Comparison of ENCODE assay signal across 21 cellular contexts in genomic region chr14:100012928-100013327, GRCh38. TPM values are rescaled to one million over a fixed set of nuclear protein-coding genes. Genes with fewer than 3 reads are reported as not detected.
A peak's percentile ranks its signal among the peaks of the same experiment; 100 is the strongest.
DNase-seq lines count a peak whose midpoint lies in the region; ATAC-seq, FAIRE-seq and TF ChIP-seq lines count a peak whose summit lies in the region.
"Had no signal": no experiment of that assay in that cellular context is flagged by ENCODE, and none has a peak within 500 bp of the region (broad histone marks: within the 10 kb centered on the region; RNA-seq: fewer than 3 reads in every experiment).

No MANE protein-coding gene starts in this region.

- peak overlapping the region; percentile 15 for H2BK5ac ChIP-seq in IMR-90 (ENCODE audit: low read depth, low read length, poor library complexity, severe bottlenecking)

- no peak overlapping the region for H2AK5ac ChIP-seq in IMR-90 (ENCODE audit: low read depth, low read length)

- DNase-seq in activated naive CD8-positive, alpha-beta T cell treated with anti-CD3 and anti-CD28 coated beads, Interleukin-2, amount 10 ng/mL, durations not matched to agents 7 days and 5 days = no peak
- no peak for DNase-seq in activated naive CD8-positive, alpha-beta T cell treated with anti-CD3 and anti-CD28 coated beads for 36 hours
- no peak for DNase-seq in IMR-90
- DNase-seq in GM12878 (ENCODE audit: low read depth, low spot score) = no peak
- peak; percentile 62 for DNase-seq in osteoblast (ENCODE audit: insufficient read length, low spot score, missing footprints)
- DNase-seq in activated CD4-positive, CD25-positive, alpha-beta regulatory T cell treated with anti-CD3 and anti-CD28 coated beads, Interleukin-2, amount 50 U/mL, for 72 hours = no peak
- no peak for DNase-seq in stimulated activated CD4-positive, alpha-beta T cell treated with anti-CD3 and anti-CD28 coated beads, Interleukin-15, amount 100 ng/mL, for 24 hours
- DNase-seq: COR-L47, GDM1, H9, Kasumi-1, MM.1S, NCI-H1092, NCI-H146, NCI-H2081 treated with DMSO at 0.1 percent for 48 hours, NCI-H446 treated with DMSO at 0.1 percent for 48 hours, Peyer's patch had no signal

- H4K8ac ChIP-seq in IMR-90 (ENCODE audit: low read depth in 2 of 2, low read length in 2 of 2) = no peak overlapping the region

- no peak for ATAC-seq in activated naive CD8-positive, alpha-beta T cell treated with anti-CD3 and anti-CD28 coated beads, Interleukin-2, amount 10 ng/mL, durations not matched to agents 7 days and 5 days (ENCODE audit: low read depth)
- ATAC-seq in IMR-90 (ENCODE audit: low read depth) (no peak), GM12878 (peak; percentile 39), HG02970 (IDR thresholded peaks at IDR 0.05; ENCODE audit: low FRiP score, unreplicated experiment) (no peak)
- ATAC-seq: Right ventricle myocardium inferior had no signal

- peak overlapping the region; percentile 20; the same call in 1 of the 2 replicates for H3K18ac ChIP-seq in IMR-90 (ENCODE audit: low read depth, low read length)

- in situ Hi-C loops in IMR-90 (cut with MboI; ENCODE audit: low sequenced_read_pairs) (no loop called here), GM12878 (cut with MboI) (no loop called here)

- no peak overlapping the region for H2AK9ac ChIP-seq in IMR-90 (replicated peaks; ENCODE audit: low read depth, low read length, poor library complexity)

- WGBS in IMR-90 (ENCODE audit: extremely low coverage in 2 of 2, insufficient read length in 1 of 2), 2 experiments = no CpG with 5 or more reads among the region's 1 CpG
- 0% methylated on average over 1 of the region's 1 CpG for WGBS in GM12878 (ENCODE audit: insufficient coverage, insufficient replicate concordance, low lambda C conversion rate, missing lambda C conversion rate)

- FAIRE-seq in GM12878 (lab: Jason Lieb, UNC) = peak; percentile 35

- H3K9ac ChIP-seq in IMR-90 (ENCODE audit: low read depth, low read length) (no peak overlapping the region), GM12878 (ENCODE audit: control insufficient read depth, insufficient read depth, low read length) (no peak overlapping the region)

- peaks cover 22 to 23% of the 10 kb centered on the region in 2 experiments for H3K79me1 ChIP-seq in IMR-90 (ENCODE audit: low read depth in 1 of 2, low read length in 2 of 2)

- H3K27ac ChIP-seq in IMR-90 (ENCODE audit: insufficient read depth, low read length) (no peak overlapping the region; the same call in 1 of the 2 replicates), GM12878 (ENCODE audit: control insufficient read depth, insufficient read depth) (no peak overlapping the region), osteoblast (ENCODE audit: low read depth, low read length) (peak overlapping the region; percentile 64)
- H3K27ac ChIP-seq: 22Rv1 had no signal

- H4K20me1 ChIP-seq in IMR-90 (ENCODE audit: insufficient read depth, low read length) (no peaks in the 10 kb centered on the region), GM12878 (ENCODE audit: control insufficient read depth, insufficient read depth) (no peaks in the 10 kb centered on the region), osteoblast (ENCODE audit: insufficient read depth, low read length) (peaks cover 7% of the 10 kb centered on the region)

- H3K4me3 Mint-ChIP-seq in activated naive CD8-positive, alpha-beta T cell treated with anti-CD3 and anti-CD28 coated beads, Interleukin-2, amount 10 ng/mL, durations not matched to agents 7 days and 5 days = peak overlapping the region; percentile 23
- no peak overlapping the region for H3K4me3 Mint-ChIP-seq in activated naive CD8-positive, alpha-beta T cell treated with anti-CD3 and anti-CD28 coated beads for 36 hours
- H3K4me3 Mint-ChIP-seq: CD4-positive, CD25-positive, alpha-beta regulatory T cell; H9 had no signal

- peaks cover 8% of the 10 kb centered on the region for H3K9me1 ChIP-seq in IMR-90 (ENCODE audit: insufficient read depth, low read length)

- H3K4me2 ChIP-seq in IMR-90 (ENCODE audit: low read depth, low read length) (no peak overlapping the region), GM12878 (ENCODE audit: control insufficient read depth, insufficient read depth) (peak overlapping the region; percentile 8; the same call in 1 of the 2 replicates), osteoblast (ENCODE audit: insufficient read depth, low read length) (no peak overlapping the region)

- CTCF ChIA-PET in IMR-90 (lab: Yijun Ruan, JAX) = no interaction called here
- CTCF ChIA-PET in GM12878 (lab: Yijun Ruan, JAX) = interaction anchor here (1.3 to 3.7 kb wide), 2 partner anchors 12 to 49 kb away, joined by 3 to 13 read pairs; no protein-coding TSS in a partner anchor

- RAD21 ChIA-PET in GM12878 (lab: Charles Lee; ENCODE audit: unreplicated experiment) = no interaction called here

- H3K4me1 Mint-ChIP-seq in activated naive CD8-positive, alpha-beta T cell treated with anti-CD3 and anti-CD28 coated beads, Interleukin-2, amount 10 ng/mL, durations not matched to agents 7 days and 5 days = peaks cover 27% of the 10 kb centered on the region
- H3K4me1 Mint-ChIP-seq in activated naive CD8-positive, alpha-beta T cell treated with anti-CD3 and anti-CD28 coated beads for 36 hours = peaks cover 29% of the 10 kb centered on the region

- POLR2A ChIA-PET in activated naive CD8-positive, alpha-beta T cell treated with anti-CD3 and anti-CD28 coated beads, Interleukin-2, amount 10 ng/mL, durations not matched to agents 7 days and 5 days (lab: Charles Lee) = no interaction called here
- POLR2A ChIA-PET in IMR-90 (lab: Charles Lee; ENCODE audit: unreplicated experiment) = no interaction called here
- POLR2A ChIA-PET in GM12878 (lab: Charles Lee) = interaction anchor here (0.5 kb wide), 1 partner anchor 64 kb away, joined by 3 read pairs; no protein-coding TSS in a partner anchor

- peaks cover 4% of the 10 kb centered on the region for H3K9me3 Mint-ChIP-seq in activated naive CD8-positive, alpha-beta T cell treated with anti-CD3 and anti-CD28 coated beads, Interleukin-2, amount 10 ng/mL, durations not matched to agents 7 days and 5 days
- H3K9me3 Mint-ChIP-seq in activated naive CD8-positive, alpha-beta T cell treated with anti-CD3 and anti-CD28 coated beads for 36 hours = no peaks in the 10 kb centered on the region
- H3K9me3 Mint-ChIP-seq: CD4-positive, CD25-positive, alpha-beta regulatory T cell; H9 had no signal

- H3K14ac ChIP-seq in IMR-90 (replicated peaks; ENCODE audit: low read depth, low read length) = no peak overlapping the region

- peaks cover 12% of the 10 kb centered on the region for H3K36me3 Mint-ChIP-seq in activated naive CD8-positive, alpha-beta T cell treated with anti-CD3 and anti-CD28 coated beads, Interleukin-2, amount 10 ng/mL, durations not matched to agents 7 days and 5 days
- peaks cover 7% of the 10 kb centered on the region for H3K36me3 Mint-ChIP-seq in activated naive CD8-positive, alpha-beta T cell treated with anti-CD3 and anti-CD28 coated beads for 36 hours
- H3K36me3 Mint-ChIP-seq: CD4-positive, CD25-positive, alpha-beta regulatory T cell had no signal

- H2AFZ ChIP-seq in IMR-90 (replicated peaks; ENCODE audit: low read length, poor library complexity) = no peak overlapping the region
- H2AFZ ChIP-seq in GM12878 (ENCODE audit: control insufficient read depth, low read depth, low read length) = no peak overlapping the region; the same call in 1 of the 2 replicates
- H2AFZ ChIP-seq in osteoblast (ENCODE audit: low read length) = no peak overlapping the region

- no peak overlapping the region for H3K56ac ChIP-seq in IMR-90 (ENCODE audit: extremely low read depth, insufficient read depth, low read length)

- H3K4me3 ChIP-seq in IMR-90 (ENCODE audit: insufficient read depth, low read depth, low read length) (no peak overlapping the region), GM12878 (no peak overlapping the region), osteoblast (ENCODE audit: insufficient read depth, low read length) (no peak overlapping the region)
- H3K4me3 ChIP-seq: Peyer's patch had no signal

- H3K9me3 ChIP-seq in IMR-90 (ENCODE audit: control insufficient read depth, insufficient read depth, low read length) (no peaks in the 10 kb centered on the region), GM12878 (replicated peaks; ENCODE audit: control insufficient read depth, insufficient read depth, low read length) (no peaks in the 10 kb centered on the region), osteoblast (ENCODE audit: low read depth, low read length) (no peaks in the 10 kb centered on the region)
- H3K9me3 ChIP-seq: Peyer's patch had no signal

- TF ChIP-seq POLR2A in IMR-90 (IDR thresholded peaks at IDR 0.05; ENCODE audit: low read depth, low read length) (no peak), GM12878 (IDR thresholded peaks at IDR 0.05; ENCODE audit: low read depth, low read length) (no peak)

- no peak overlapping the region for H2BK20ac ChIP-seq in IMR-90 (ENCODE audit: low read depth, low read length)

- H3K79me2 ChIP-seq in GM12878 (ENCODE audit: control insufficient read depth, insufficient read depth, low read length) = no peaks in the 10 kb centered on the region
- peaks cover 19% of the 10 kb centered on the region for H3K79me2 ChIP-seq in osteoblast (ENCODE audit: insufficient read depth, low read length)

- BruUV-seq in IMR-90 (replicated peaks; lab: Mats Ljungman, UMichigan) (no TSS peak), GM12878 (replicated peaks; lab: Mats Ljungman, UMichigan) (no TSS peak)

- intact Hi-C loops in IMR-90 (cut with micrococcal nuclease) = no loop called here
- intact Hi-C loops in GM12878 (cut with micrococcal nuclease; ENCODE audit: unreplicated experiment) = loop anchor here (2.0 kb wide), 1 partner anchor 56 kb away; no protein-coding TSS in a partner anchor

- no peak overlapping the region for H3K23ac ChIP-seq in IMR-90 (ENCODE audit: low read depth, low read length)

- SMC1A ChIA-PET in GM12878 (lab: Charles Lee; ENCODE audit: uncharacterized antibody, unreplicated experiment) = interaction anchor here (1.0 to 1.4 kb wide), 7 partner anchors 9 to 56 kb away, joined by 3 to 6 read pairs (median 3); partner anchors contain the start of gene EVL

- H3K27me3 Mint-ChIP-seq in activated naive CD8-positive, alpha-beta T cell treated with anti-CD3 and anti-CD28 coated beads, Interleukin-2, amount 10 ng/mL, durations not matched to agents 7 days and 5 days = peaks cover 4% of the 10 kb centered on the region
- no peaks in the 10 kb centered on the region for H3K27me3 Mint-ChIP-seq in activated naive CD8-positive, alpha-beta T cell treated with anti-CD3 and anti-CD28 coated beads for 36 hours
- H3K27me3 Mint-ChIP-seq: CD4-positive, CD25-positive, alpha-beta regulatory T cell had no signal

- no peak overlapping the region for H2BK120ac ChIP-seq in IMR-90 (ENCODE audit: low read depth, low read length)

- no peak overlapping the region for H3K4ac ChIP-seq in IMR-90 (ENCODE audit: low read depth, low read length)

- TF ChIP-seq RAD21 in IMR-90 (IDR thresholded peaks at IDR 0.05; ENCODE audit: low read length) = no peak
- TF ChIP-seq RAD21 in GM12878 (IDR thresholded peaks at IDR 0.05; ENCODE audit: insufficient read depth, low read depth, low read length) = no peak

- TF ChIP-seq EP300 in GM12878 (IDR thresholded peaks at IDR 0.05; ENCODE audit: borderline replicate concordance in 1 of 2, control insufficient read depth in 1 of 2, low read depth in 2 of 2, low read length in 2 of 2) = no peak

- H3K27me3 ChIP-seq in IMR-90 (ENCODE audit: control insufficient read depth, insufficient read depth, low read length) = no peaks in the 10 kb centered on the region
- H3K27me3 ChIP-seq in GM12878 (replicated peaks in 1 of 2; ENCODE audit: control insufficient read depth in 2 of 2, insufficient read depth in 2 of 2, low read length in 1 of 2) = no peaks in the 10 kb centered on the region
- H3K27me3 ChIP-seq in osteoblast (ENCODE audit: insufficient read depth, low read length) = no peaks in the 10 kb centered on the region
- H3K27me3 ChIP-seq: Peyer's patch had no signal

- H3K4me1 ChIP-seq in IMR-90 (ENCODE audit: control insufficient read depth, insufficient read depth, low read length) (peaks cover 17% of the 10 kb centered on the region), GM12878 (ENCODE audit: control insufficient read depth, insufficient read depth, low read length) (no peaks in the 10 kb centered on the region), osteoblast (ENCODE audit: insufficient read depth, low read length) (peaks cover 20% of the 10 kb centered on the region)

- no peak overlapping the region for H3K27ac Mint-ChIP-seq in activated naive CD8-positive, alpha-beta T cell treated with anti-CD3 and anti-CD28 coated beads, Interleukin-2, amount 10 ng/mL, durations not matched to agents 7 days and 5 days
- H3K27ac Mint-ChIP-seq in activated naive CD8-positive, alpha-beta T cell treated with anti-CD3 and anti-CD28 coated beads for 36 hours = no peak overlapping the region
- H3K27ac Mint-ChIP-seq: CD4-positive, CD25-positive, alpha-beta regulatory T cell; H9 had no signal

- H4K5ac ChIP-seq in IMR-90 (ENCODE audit: low read depth, low read length) = peak overlapping the region; percentile 22; the same call in 1 of the 2 replicates

- TF ChIP-seq CTCF in IMR-90 (conservative IDR thresholded peaks at IDR 0.05; ENCODE audit: low read depth, low read length) = no peak
- no peak for TF ChIP-seq CTCF in GM12878 (IDR thresholded peaks at IDR 0.05 in 2 of 3, conservative IDR thresholded peaks at IDR 0.05 in 1 of 3; ENCODE audit: control insufficient read depth in 2 of 3, extremely low read depth in 1 of 3, insufficient read depth in 1 of 3, low read depth in 3 of 3, low read length in 3 of 3)
- no peak for TF ChIP-seq CTCF in osteoblast (IDR thresholded peaks at IDR 0.05; ENCODE audit: extremely low read depth, low read depth, low read length)

- H3K36me3 ChIP-seq in IMR-90 (ENCODE audit: control insufficient read depth, insufficient read depth, low read length) (no peaks in the 10 kb centered on the region), GM12878 (ENCODE audit: control insufficient read depth in 2 of 2, insufficient read depth in 2 of 2, low read length in 1 of 2) (no peaks in the 10 kb centered on the region), osteoblast (ENCODE audit: insufficient read depth, low read length) (no peaks in the 10 kb centered on the region)
- H3K36me3 ChIP-seq: Peyer's patch had no signal

- no peak overlapping the region for H4K91ac ChIP-seq in IMR-90 (ENCODE audit: insufficient read depth, low read depth, low read length)

- no peak overlapping the region for H2BK15ac ChIP-seq in IMR-90 (ENCODE audit: low read depth, low read length)

- dilution Hi-C loops in IMR-90 (cut with HindIII; ENCODE audit: low sequenced_read_pairs, unreplicated experiment) = no loop called here

RNA-seq across cellular contexts. Expression of gene EVL, which starts 52.3 kb away (rescaled TPM):
- 1,000 to 10,000 TPM; 1,124 to 1,144 TPM for total RNA-seq in activated naive CD8-positive, alpha-beta T cell treated with anti-CD3 and anti-CD28 coated beads, Interleukin-2, amount 10 ng/mL, durations not matched to agents 7 days and 5 days
- 100 to 1,000 TPM; 225 to 236 TPM for total RNA-seq in activated naive CD8-positive, alpha-beta T cell treated with anti-CD3 and anti-CD28 coated beads for 36 hours
- total RNA-seq in IMR-90 (2012; rRNA removed) = 7.2 TPM in 2 replicates
- 36.5 and 36.6 TPM in 2 replicates for polyA plus RNA-seq in IMR-90 (2012; rRNA removed)
- 23.4 and 26.6 TPM in 2 replicates for polyA plus RNA-seq in IMR-90 (2012; cell fraction: cytosol; rRNA removed)
- 208 and 301 TPM in 2 replicates for polyA plus RNA-seq in IMR-90 (2012; cell fraction: nucleus; rRNA removed; ENCODE audit: low replicate concordance)
- total RNA-seq in GM12878 (2013; cell fraction: nucleolus; rRNA removed) = 1,242 and 1,365 TPM in 2 replicates
- 92.2 and 98.6 TPM in 2 replicates for total RNA-seq in GM12878 (2014; rRNA removed)
- total RNA-seq in GM12878 (2014; rRNA removed; fragmentation: Illumina TruSeq; extraction: Trizol) = 87.4 and 87.6 TPM in 2 replicates
- 104 and 112 TPM in 2 replicates for total RNA-seq in GM12878 (2021)
- 102 TPM for polyA plus RNA-seq in GM12878 (2011; ENCODE audit: low read depth)
- polyA plus RNA-seq in GM12878 (2011; rRNA removed) = 226 and 341 TPM in 2 replicates
- 282 and 297 TPM in 2 replicates for polyA plus RNA-seq in GM12878 (2011; cell fraction: cytosol; rRNA removed)
- polyA plus RNA-seq in GM12878 (2011; cell fraction: nucleus; rRNA removed) = 1,111 and 1,225 TPM in 2 replicates
- polyA plus RNA-seq in GM12878 (2012) = 138 and 162 TPM in 2 replicates
- polyA plus RNA-seq in GM12878 (2014; fragmentation: Illumina TruSeq; extraction: Trizol) = 115 and 128 TPM in 2 replicates
- polyA plus RNA-seq in GM12878 (2014; fragmentation: Nextera tagmentation; extraction: Ambion mirVana) = 10 to 100 TPM; 11.9 to 13.6 TPM
- 118 and 128 TPM in 2 replicates for polyA plus RNA-seq in GM12878 (2014; rRNA removed)
- 10 to 100 TPM; 33.5 to 35.4 TPM for polyA plus RNA-seq in GM12878 (2016; fragmentation: Nextera tagmentation; extraction: Ambion mirVana)
- polyA minus RNA-seq in GM12878 (2011; rRNA and poly(A)+ RNA removed) = 273 and 309 TPM in 2 replicates
- 71.8 and 79.0 TPM in 2 replicates for polyA minus RNA-seq in GM12878 (2011; cell fraction: cytosol; rRNA and poly(A)+ RNA removed)
- polyA minus RNA-seq in GM12878 (2011; cell fraction: nucleus; rRNA and poly(A)+ RNA removed) = 230 and 324 TPM in 2 replicates
- total RNA-seq in osteoblast = 16.6 and 17.4 TPM in 2 replicates
